5 cellular contexts compared by ENCODE assay signal in genomic region chr15:43436395-43436794, GRCh38.
"Had no signal": no experiment of that assay in that cellular context is flagged by ENCODE, and none has a peak within 500 bp of the region (broad histone marks: within the 10 kb centered on the region; RNA-seq: fewer than 3 reads in every experiment).

No MANE protein-coding gene starts in this region.

- H3K4me3 Mint-ChIP-seq: GM23338, H9 had no signal

- H3K27ac Mint-ChIP-seq: GM23338, H9 had no signal

- DNase-seq: H9, HCEC 1CT, IMR-90, KBM-7 had no signal

- ATAC-seq: GM23338 had no signal

- H3K9me3 Mint-ChIP-seq: GM23338, H9 had no signal
